ENCODE assay signal across 20 cellular contexts in genomic region chr7:17090751-17091150, GRCh38.
DNase-seq lines count a peak whose midpoint lies in the region; FAIRE-seq and TF ChIP-seq lines count a peak whose summit lies in the region.
"Had no signal": no experiment of that assay in that cellular context is flagged by ENCODE, and none has a peak within 500 bp of the region (broad histone marks: within the 10 kb centered on the region; RNA-seq: fewer than 3 reads in every experiment).

No MANE protein-coding gene starts in this region.

- no peak for TF ChIP-seq CTCF in fibroblast of the aortic adventitia (IDR thresholded peaks at IDR 0.05; ENCODE audit: insufficient read depth, low read length)

- no peak for TF ChIP-seq POLR2A in H54 (IDR thresholded peaks at IDR 0.05; ENCODE audit: low read depth, low read length)

- FAIRE-seq in H54 (lab: Jason Lieb, UNC) = peak; percentile 71
- FAIRE-seq: A204.1, K562 had no signal

- DNase-seq in A172 (ENCODE audit: low spot score) (peak; percentile 72), H54 (ENCODE audit: insufficient read length, low spot score) (peak; percentile 27), amniotic epithelial cell (ENCODE audit: low read depth) (peak; percentile 34), fibroblast of the aortic adventitia (ENCODE audit: low read depth) (peak; percentile 79), inferior parietal cortex (ENCODE audit: extremely low spot score) (no peak), NCI-H1092 treated with DMSO at 0.1 percent for 48 hours (lab: John Stamatoyannopoulos, UW) (no peak), NCI-H1105 treated with DMSO at 0.1 percent for 48 hours (lab: John Stamatoyannopoulos, UW) (no peak)
- DNase-seq in activated T-cell treated with anti-CD3 and anti-CD28 coated beads, Interleukin-2, amount 50 U/mL, for 1 hour = no peak
- DNase-seq: activated gamma-delta T cell, endodermal cell, GOT3, heart right ventricle, naive B cell, NCI-H146, NCI-H524 treated with DMSO at 0.1 percent for 48 hours, SW 1271, WERI-Rb-1 had no signal

- H3K4me3 ChIP-seq in fibroblast of the aortic adventitia (ENCODE audit: low read depth, low read length) = no peak overlapping the region
- H3K4me3 ChIP-seq: heart right ventricle, K562, PC-9 had no signal

Comparison
In these comparisons a context has a peak if more than half of its experiments do, and no peak if none do; other contexts are left out.
1. DNase-seq: peak in A172 (single experiment), H54 (single experiment), amniotic epithelial cell (single experiment) and fibroblast of the aortic adventitia (single experiment); none in inferior parietal cortex (single experiment), NCI-H1092 treated with DMSO at 0.1 percent for 48 hours (single experiment), activated T-cell treated with anti-CD3 and anti-CD28 coated beads, Interleukin-2, amount 50 U/mL, for 1 hour (single experiment) and NCI-H1105 treated with DMSO at 0.1 percent for 48 hours (single experiment).